In the genomic region with DNA sequence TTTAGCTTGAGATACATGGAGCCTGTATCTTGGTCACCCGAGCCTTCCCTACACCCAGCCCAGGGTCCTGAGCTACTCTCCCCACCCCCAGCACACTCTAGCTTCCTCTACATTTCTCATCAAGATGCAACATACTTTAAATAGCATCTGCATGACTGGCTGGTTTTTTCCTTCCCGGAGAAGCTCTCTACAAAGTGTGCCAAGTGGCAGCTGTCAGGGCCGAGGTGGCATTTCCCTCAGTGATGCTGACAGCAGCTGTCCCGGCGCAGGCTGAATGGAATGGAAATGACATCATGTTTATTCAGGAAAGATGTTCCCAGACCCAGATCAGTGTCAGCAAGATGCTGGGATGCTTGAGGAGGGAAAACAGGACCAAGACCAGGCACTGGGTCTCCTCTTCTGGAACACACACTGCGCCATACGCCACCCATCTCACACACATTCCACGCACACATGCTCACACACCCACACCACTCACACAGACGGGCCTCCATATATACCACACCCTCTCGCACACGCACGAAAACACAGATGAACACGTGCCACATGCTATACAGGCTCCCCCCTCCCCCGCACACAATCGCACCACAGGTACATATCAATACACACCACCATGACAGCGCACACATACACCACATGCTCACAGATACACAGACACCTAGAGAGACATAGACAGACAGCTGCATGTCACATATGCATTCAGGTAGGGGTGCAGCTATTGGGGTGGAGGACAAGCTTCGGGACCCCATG, we compare ENCODE assay signal across 10 cellular contexts.
DNase-seq lines count a peak whose midpoint lies in the region; ATAC-seq, FAIRE-seq and TF ChIP-seq lines count a peak whose summit lies in the region.
"Had no signal": no experiment of that assay in that cellular context is flagged by ENCODE, and none has a peak within 500 bp of the region (broad histone marks: within the 10 kb centered on the region; RNA-seq: fewer than 3 reads in every experiment).

No MANE protein-coding gene starts in this region.

- no peak overlapping the region for H3K4me3 Mint-ChIP-seq in activated CD4-positive, alpha-beta T cell treated with anti-CD3 and anti-CD28 coated beads for 36 hours
- H3K4me3 Mint-ChIP-seq in activated naive CD4-positive, alpha-beta T cell treated with anti-CD3 and anti-CD28 coated beads, Interleukin-2, amount 10 ng/mL, durations not matched to agents 7 days and 5 days: no peak overlapping the region
- H3K4me3 Mint-ChIP-seq: naive B cell had no signal

- H3K4me3 ChIP-seq in breast epithelium (no peak overlapping the region), HepG2 (replicated peaks in 1 of 3; ENCODE audit: insufficient read depth in 1 of 3, low read depth in 2 of 3, low read length in 3 of 3) (no peak overlapping the region)

- H4K20me1 ChIP-seq in HepG2 (ENCODE audit: insufficient read depth, low read length): no peaks in the 10 kb centered on the region

- no peaks in the 10 kb centered on the region for H3K79me2 ChIP-seq in HepG2 (ENCODE audit: insufficient read depth, low read length)

- H3K4me1 Mint-ChIP-seq in activated CD4-positive, alpha-beta T cell treated with anti-CD3 and anti-CD28 coated beads for 36 hours: no peaks in the 10 kb centered on the region
- no peaks in the 10 kb centered on the region for H3K4me1 Mint-ChIP-seq in activated naive CD4-positive, alpha-beta T cell treated with anti-CD3 and anti-CD28 coated beads, Interleukin-2, amount 10 ng/mL, durations not matched to agents 7 days and 5 days
- H3K4me1 Mint-ChIP-seq: naive B cell had no signal

- H2AFZ ChIP-seq in HepG2 (ENCODE audit: low read length): no peak overlapping the region

- no peaks in the 10 kb centered on the region for H3K9me3 Mint-ChIP-seq in activated CD4-positive, alpha-beta T cell treated with anti-CD3 and anti-CD28 coated beads for 36 hours (ENCODE audit: low read depth)
- H3K9me3 Mint-ChIP-seq in activated naive CD4-positive, alpha-beta T cell treated with anti-CD3 and anti-CD28 coated beads, Interleukin-2, amount 10 ng/mL, durations not matched to agents 7 days and 5 days: no peaks in the 10 kb centered on the region

- POLR2A ChIA-PET in HepG2 (lab: Yijun Ruan, JAX): no interaction called here
- POLR2A ChIA-PET in activated CD4-positive, alpha-beta T cell treated with anti-CD3 and anti-CD28 coated beads for 36 hours (lab: Charles Lee): no interaction called here

- FAIRE-seq in HepG2 (lab: Jason Lieb, UNC): no peak

- TF ChIP-seq POLR2A in breast epithelium (IDR thresholded peaks at IDR 0.05): no peak
- no peak for TF ChIP-seq POLR2A in HepG2 (IDR thresholded peaks at IDR 0.05; ENCODE audit: insufficient read depth in 1 of 2, low read depth in 2 of 2, low read length in 2 of 2)

- H3K36me3 ChIP-seq in breast epithelium (no peaks in the 10 kb centered on the region), HepG2 (replicated peaks in 1 of 2; ENCODE audit: control insufficient read depth in 1 of 2, insufficient read depth in 2 of 2, low read length in 2 of 2) (no peaks in the 10 kb centered on the region)

- no peak overlapping the region for H3K9ac ChIP-seq in HepG2 (ENCODE audit: insufficient read depth, low read depth, low read length)

- TF ChIP-seq RAD21 in HepG2 (CRISPR knock-in tag; IDR thresholded peaks at IDR 0.05): no peak

- no peaks in the 10 kb centered on the region for H3K4me1 ChIP-seq in breast epithelium
- H3K4me1 ChIP-seq in HepG2 (ENCODE audit: insufficient read depth, low read length): peaks cover 27% of the 10 kb centered on the region

- no peaks in the 10 kb centered on the region for H3K36me3 Mint-ChIP-seq in activated CD4-positive, alpha-beta T cell treated with anti-CD3 and anti-CD28 coated beads for 36 hours (ENCODE audit: low read depth)
- no peaks in the 10 kb centered on the region for H3K36me3 Mint-ChIP-seq in activated naive CD4-positive, alpha-beta T cell treated with anti-CD3 and anti-CD28 coated beads, Interleukin-2, amount 10 ng/mL, durations not matched to agents 7 days and 5 days

- intact Hi-C loops in breast epithelium (cut with DNase I; ENCODE audit: low total_unique reads): no loop called here
- intact Hi-C loops in HepG2 (cut with micrococcal nuclease; ENCODE audit: unreplicated experiment): no loop called here
- intact Hi-C loops in activated CD4-positive, alpha-beta T cell treated with anti-CD3 and anti-CD28 coated beads for 36 hours (cut with DNase I, micrococcal nuclease): no loop called here

- CTCF ChIA-PET in HepG2 (lab: Yijun Ruan, JAX; ENCODE audit: low intra/inter-chr PET ratio, low total read pairs): no interaction called here
- CTCF ChIA-PET in activated CD4-positive, alpha-beta T cell treated with anti-CD3 and anti-CD28 coated beads for 36 hours (lab: Charles Lee): interaction anchor here (0.7 kb wide), 1 partner anchor 40 kb away, joined by 3 read pairs; no protein-coding TSS in a partner anchor
- CTCF ChIA-PET in activated naive CD4-positive, alpha-beta T cell treated with anti-CD3 and anti-CD28 coated beads, Interleukin-2, amount 10 ng/mL, durations not matched to agents 7 days and 5 days (lab: Charles Lee): no interaction called here

- no peak overlapping the region for H3K27ac Mint-ChIP-seq in activated CD4-positive, alpha-beta T cell treated with anti-CD3 and anti-CD28 coated beads for 36 hours
- no peak overlapping the region for H3K27ac Mint-ChIP-seq in activated naive CD4-positive, alpha-beta T cell treated with anti-CD3 and anti-CD28 coated beads, Interleukin-2, amount 10 ng/mL, durations not matched to agents 7 days and 5 days
- H3K27ac Mint-ChIP-seq: naive B cell had no signal

- TF ChIP-seq EP300 in HepG2 (IDR thresholded peaks at IDR 0.05; ENCODE audit: low read depth in 2 of 2, low read length in 2 of 2): no peak
- no peak for TF ChIP-seq EP300 in HepG2 (CRISPR knock-in tag; IDR thresholded peaks at IDR 0.05; ENCODE audit: borderline replicate concordance)

- H3K9me3 ChIP-seq in breast epithelium: no peaks in the 10 kb centered on the region
- no peaks in the 10 kb centered on the region for H3K9me3 ChIP-seq in HepG2 (ENCODE audit: low read length)

- in situ Hi-C loops in HepG2 (cut with HindIII; ENCODE audit: extremely low pct_ligation_motif_present, low pct_unique_long_range_greater_than_20kb): no loop called here

- 57% methylated on average over 17 of the region's 17 CpGs for WGBS in HepG2 (ENCODE audit: low lambda C conversion rate)

- DNase-seq in AG20443 (ENCODE audit: low spot score) (peak; percentile 81), NCI-H2171 treated with DMSO at 0.1 percent for 48 hours (lab: John Stamatoyannopoulos, UW) (peak; percentile 95), breast epithelium (ENCODE audit: low spot score in 2 of 2) (peak in 1 of 2 donors; percentile 48), HepG2 (ENCODE audit: low spot score) (peak; percentile 21), NCI-H345 treated with DMSO at 0.1 percent for 48 hours (lab: John Stamatoyannopoulos, UW; ENCODE audit: unreplicated experiment) (no peak), NCI-H1417 treated with DMSO at 0.1 percent for 48 hours (lab: John Stamatoyannopoulos, UW) (no peak)
- DNase-seq in activated CD4-positive, alpha-beta T cell treated with anti-CD3 and anti-CD28 coated beads for 36 hours: no peak
- DNase-seq in activated naive CD4-positive, alpha-beta T cell treated with anti-CD3 and anti-CD28 coated beads, Interleukin-2, amount 10 ng/mL, durations not matched to agents 7 days and 5 days: no peak
- DNase-seq: effector CD8-positive, alpha-beta T cell; naive B cell had no signal

- TF ChIP-seq CTCF in breast epithelium (IDR thresholded peaks at IDR 0.05) (no peak), HepG2 (CRISPR knock-in tag; IDR thresholded peaks at IDR 0.05) (no peak)

- H3K27me3 Mint-ChIP-seq in activated CD4-positive, alpha-beta T cell treated with anti-CD3 and anti-CD28 coated beads for 36 hours: peaks cover 7% of the 10 kb centered on the region
- H3K27me3 Mint-ChIP-seq in activated naive CD4-positive, alpha-beta T cell treated with anti-CD3 and anti-CD28 coated beads, Interleukin-2, amount 10 ng/mL, durations not matched to agents 7 days and 5 days: peaks cover 8% of the 10 kb centered on the region

- peak overlapping the region; percentile 43; the same call in 1 of the 2 replicates for H3K4me2 ChIP-seq in HepG2 (ENCODE audit: low read depth, low read length)

- no peaks in the 10 kb centered on the region for H3K27me3 ChIP-seq in breast epithelium
- H3K27me3 ChIP-seq in HepG2 (ENCODE audit: control insufficient read depth in 1 of 2, insufficient read depth in 2 of 2, low read length in 2 of 2): no peaks in the 10 kb centered on the region; a peak in 2 of 5 replicates

- H3K27ac ChIP-seq in breast epithelium (peak overlapping the region; percentile 77 to 85), HepG2 (ENCODE audit: extremely low read length, insufficient read depth, low read length) (no peak overlapping the region)

- BruUV-seq in HepG2 (replicated peaks; lab: Mats Ljungman, UMichigan): no TSS peak

- peak; percentile 15; the same call in 2 of the 3 replicates for ATAC-seq in HepG2
- ATAC-seq in activated CD4-positive, alpha-beta T cell treated with anti-CD3 and anti-CD28 coated beads for 36 hours: no peak

TF ChIP-seq in HepG2, 621 proteins besides CTCF, POLR2A, EP300 and RAD21 (continues in another document):
- TF ChIP-seq, protein P1, sequence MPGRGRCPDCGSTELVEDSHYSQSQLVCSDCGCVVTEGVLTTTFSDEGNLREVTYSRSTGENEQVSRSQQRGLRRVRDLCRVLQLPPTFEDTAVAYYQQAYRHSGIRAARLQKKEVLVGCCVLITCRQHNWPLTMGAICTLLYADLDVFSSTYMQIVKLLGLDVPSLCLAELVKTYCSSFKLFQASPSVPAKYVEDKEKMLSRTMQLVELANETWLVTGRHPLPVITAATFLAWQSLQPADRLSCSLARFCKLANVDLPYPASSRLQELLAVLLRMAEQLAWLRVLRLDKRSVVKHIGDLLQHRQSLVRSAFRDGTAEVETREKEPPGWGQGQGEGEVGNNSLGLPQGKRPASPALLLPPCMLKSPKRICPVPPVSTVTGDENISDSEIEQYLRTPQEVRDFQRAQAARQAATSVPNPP (CRISPR knock-in tag; IDR thresholded peaks at IDR 0.05): no peak
- TF ChIP-seq BRCA1 (CRISPR knock-in tag; IDR thresholded peaks at IDR 0.05) (no peak), SAFB2 (CRISPR knock-in tag; IDR thresholded peaks at IDR 0.05; ENCODE audit: borderline replicate concordance, low read depth) (no peak), ZNF207 (IDR thresholded peaks at IDR 0.05; ENCODE audit: borderline replicate concordance) (no peak), MYPOP (CRISPR knock-in tag; IDR thresholded peaks at IDR 0.05) (no peak)

Comparison
In these comparisons a context has a peak if more than half of its experiments do, and no peak if none do; other contexts are left out.
1. DNase-seq: peak in AG20443 (single experiment), NCI-H2171 treated with DMSO at 0.1 percent for 48 hours (single experiment) and HepG2 (single experiment); none in NCI-H345 treated with DMSO at 0.1 percent for 48 hours (single experiment), NCI-H1417 treated with DMSO at 0.1 percent for 48 hours (single experiment), activated CD4-positive, alpha-beta T cell treated with anti-CD3 and anti-CD28 coated beads for 36 hours (single experiment) and activated naive CD4-positive, alpha-beta T cell treated with anti-CD3 and anti-CD28 coated beads, Interleukin-2, amount 10 ng/mL, durations not matched to agents 7 days and 5 days (single experiment).